ENCODE assay signal across 23 cellular contexts in genomic region chr2:146762786-146763185, GRCh38.
"Had no signal": no experiment of that assay in that cellular context is flagged by ENCODE, and none has a peak within 500 bp of the region (broad histone marks: within the 10 kb centered on the region; RNA-seq: fewer than 3 reads in every experiment).

No MANE protein-coding gene starts in this region.

- H3K4me1 ChIP-seq: heart left ventricle, psoas muscle, right lobe of liver, spleen, testis, tibial nerve had no signal

- H3K4me3 ChIP-seq: heart left ventricle, lung, psoas muscle, right lobe of liver, spleen, testis, tibial nerve had no signal

- H3K36me3 ChIP-seq: heart left ventricle, neutrophil, right lobe of liver, spleen, tibial nerve had no signal

- H3K27ac ChIP-seq: heart left ventricle, neutrophil, psoas muscle, right lobe of liver, spleen, testis, tibial nerve had no signal

- H3K4me1 Mint-ChIP-seq: central memory CD8-positive, alpha-beta T cell; naive B cell; nephron; stimulated activated naive B cell treated with anti-CD40 and anti-IgM and Interleukin-4, amounts not matched to agents 10 μg/mL and 1 μg/mL and 100 μg/mL, for 72 hours; stimulated activated naive CD8-positive, alpha-beta T cell treated with anti-CD3 and anti-CD28 coated beads, Interleukin-15, amount 100 ng/mL, for 72 hours had no signal

- H3K36me3 Mint-ChIP-seq: naive B cell; stimulated activated naive B cell treated with anti-CD40 and anti-IgM and Interleukin-4, amounts not matched to agents 10 μg/mL and 1 μg/mL and 100 μg/mL, for 72 hours had no signal

- H3K27me3 Mint-ChIP-seq: central memory CD8-positive, alpha-beta T cell; naive B cell; stimulated activated naive B cell treated with anti-CD40 and anti-IgM and Interleukin-4, amounts not matched to agents 10 μg/mL and 1 μg/mL and 100 μg/mL, for 72 hours; stimulated activated naive CD8-positive, alpha-beta T cell treated with anti-CD3 and anti-CD28 coated beads, Interleukin-15, amount 100 ng/mL, for 72 hours had no signal

- H3K9me3 ChIP-seq: neutrophil, psoas muscle, right lobe of liver, testis had no signal

- DNase-seq: cortex of kidney; effector memory CD4-positive, alpha-beta T cell; heart left ventricle; hypothalamus; left cardiac atrium; left ventricle myocardium superior; mesendoderm; naive B cell; psoas muscle; retina; right lobe of liver; spleen; stimulated activated CD4-positive, alpha-beta T cell treated with anti-CD3 and anti-CD28 coated beads, Interleukin-15, amount 100 ng/mL, for 24 hours; stimulated activated CD4-positive, alpha-beta T cell treated with anti-CD3 and anti-CD28 coated beads, Interleukin-1b, Interleukin-23, amount 100 ng/mL, for 48 hours; stimulated activated CD4-positive, alpha-beta T cell treated with anti-CD3 and anti-CD28 coated beads, Interleukin-4, amount 100 ng/mL, for 4 hours; stimulated activated naive B cell treated with anti-CD40 and anti-IgM and Interleukin-4, amounts not matched to agents 10 μg/mL and 1 μg/mL and 100 μg/mL, for 72 hours; stimulated activated naive CD8-positive, alpha-beta T cell treated with anti-CD3 and anti-CD28 coated beads, Interleukin-15, amount 100 ng/mL, for 72 hours; testis had no signal

- H3K4me3 Mint-ChIP-seq: central memory CD8-positive, alpha-beta T cell; naive B cell; nephron; stimulated activated naive B cell treated with anti-CD40 and anti-IgM and Interleukin-4, amounts not matched to agents 10 μg/mL and 1 μg/mL and 100 μg/mL, for 72 hours; stimulated activated naive CD8-positive, alpha-beta T cell treated with anti-CD3 and anti-CD28 coated beads, Interleukin-15, amount 100 ng/mL, for 72 hours had no signal

- H3K9me3 Mint-ChIP-seq: stimulated activated naive CD8-positive, alpha-beta T cell treated with anti-CD3 and anti-CD28 coated beads, Interleukin-15, amount 100 ng/mL, for 72 hours had no signal

- H3K27ac Mint-ChIP-seq: naive B cell; nephron; stimulated activated naive B cell treated with anti-CD40 and anti-IgM and Interleukin-4, amounts not matched to agents 10 μg/mL and 1 μg/mL and 100 μg/mL, for 72 hours; stimulated activated naive CD8-positive, alpha-beta T cell treated with anti-CD3 and anti-CD28 coated beads, Interleukin-15, amount 100 ng/mL, for 72 hours had no signal

- ATAC-seq: heart left ventricle; left cardiac atrium; left ventricle myocardium superior; psoas muscle; right lobe of liver; stimulated activated naive B cell treated with anti-CD40 and anti-IgM and Interleukin-4, amounts not matched to agents 10 μg/mL and 1 μg/mL and 100 μg/mL, for 72 hours; stimulated activated naive CD8-positive, alpha-beta T cell treated with anti-CD3 and anti-CD28 coated beads, Interleukin-15, amount 100 ng/mL, for 72 hours had no signal

- H3K27me3 ChIP-seq: heart left ventricle, neutrophil, right lobe of liver, spleen, testis, tibial nerve had no signal
